8 cellular contexts compared by ENCODE assay signal in genomic region chr2:74527741-74528140, GRCh38. TPM values are rescaled to one million over a fixed set of nuclear protein-coding genes. Genes with fewer than 3 reads are reported as not detected.
A peak's percentile ranks its signal among the peaks of the same experiment; 100 is the strongest.
DNase-seq lines count a peak whose midpoint lies in the region; ATAC-seq and TF ChIP-seq lines count a peak whose summit lies in the region.
"Had no signal": no experiment of that assay in that cellular context is flagged by ENCODE, and none has a peak within 500 bp of the region (broad histone marks: within the 10 kb centered on the region; RNA-seq: fewer than 3 reads in every experiment).

No MANE protein-coding gene starts in this region.

- H3K4me3 ChIP-seq in upper lobe of right lung = no peak overlapping the region

- intact Hi-C loops in upper lobe of right lung (cut with DNase I) = no loop called here

- peak overlapping the region; percentile 90 for H3K4me3 Mint-ChIP-seq in activated naive CD4-positive, alpha-beta T cell treated with anti-CD3 and anti-CD28 coated beads, Interleukin-2, amount 50 U/mL, for 24 hours
- peak overlapping the region; percentile 98 for H3K4me3 Mint-ChIP-seq in stimulated activated effector memory CD8-positive, alpha-beta T cell treated with anti-CD3 and anti-CD28 coated beads, Interleukin-12 subunit alpha, Interleukin-12 subunit beta, amount 100 ng/mL, for 72 hours

- H3K27ac Mint-ChIP-seq in activated naive CD4-positive, alpha-beta T cell treated with anti-CD3 and anti-CD28 coated beads, Interleukin-2, amount 50 U/mL, for 24 hours = no peak overlapping the region
- peak overlapping the region; percentile 96 for H3K27ac Mint-ChIP-seq in stimulated activated effector memory CD8-positive, alpha-beta T cell treated with anti-CD3 and anti-CD28 coated beads, Interleukin-12 subunit alpha, Interleukin-12 subunit beta, amount 100 ng/mL, for 72 hours

- H3K4me1 Mint-ChIP-seq in activated naive CD4-positive, alpha-beta T cell treated with anti-CD3 and anti-CD28 coated beads, Interleukin-2, amount 50 U/mL, for 24 hours = peaks cover 36% of the 10 kb centered on the region
- H3K4me1 Mint-ChIP-seq in stimulated activated effector memory CD8-positive, alpha-beta T cell treated with anti-CD3 and anti-CD28 coated beads, Interleukin-12 subunit alpha, Interleukin-12 subunit beta, amount 100 ng/mL, for 72 hours = peaks cover 48% of the 10 kb centered on the region

- peaks cover 24% of the 10 kb centered on the region for H3K4me1 ChIP-seq in upper lobe of right lung

- peaks cover 37% of the 10 kb centered on the region for H3K36me3 Mint-ChIP-seq in activated naive CD4-positive, alpha-beta T cell treated with anti-CD3 and anti-CD28 coated beads, Interleukin-2, amount 50 U/mL, for 24 hours
- H3K36me3 Mint-ChIP-seq in stimulated activated effector memory CD8-positive, alpha-beta T cell treated with anti-CD3 and anti-CD28 coated beads, Interleukin-12 subunit alpha, Interleukin-12 subunit beta, amount 100 ng/mL, for 72 hours = peaks cover 76% of the 10 kb centered on the region

- no peak for DNase-seq in activated naive CD4-positive, alpha-beta T cell (lab: John Stamatoyannopoulos, UW)
- DNase-seq in stimulated activated effector memory CD8-positive, alpha-beta T cell treated with anti-CD3 and anti-CD28 coated beads, Interleukin-12 subunit alpha, Interleukin-12 subunit beta, amount 100 ng/mL, for 72 hours (ENCODE audit: low spot score in 2 of 2) = no peak
- no peak for DNase-seq in upper lobe of right lung
- DNase-seq: head of caudate nucleus; NCI-H1105 treated with DMSO at 0.1 percent for 48 hours; stimulated activated naive CD4-positive, alpha-beta T cell had no signal

- no peak for ATAC-seq in stimulated activated effector memory CD8-positive, alpha-beta T cell treated with anti-CD3 and anti-CD28 coated beads, Interleukin-12 subunit alpha, Interleukin-12 subunit beta, amount 100 ng/mL, for 72 hours
- ATAC-seq in upper lobe of right lung = no peak

- no peaks in the 10 kb centered on the region for H3K9me3 Mint-ChIP-seq in activated naive CD4-positive, alpha-beta T cell treated with anti-CD3 and anti-CD28 coated beads, Interleukin-2, amount 50 U/mL, for 24 hours
- H3K9me3 Mint-ChIP-seq in stimulated activated effector memory CD8-positive, alpha-beta T cell treated with anti-CD3 and anti-CD28 coated beads, Interleukin-12 subunit alpha, Interleukin-12 subunit beta, amount 100 ng/mL, for 72 hours = no peaks in the 10 kb centered on the region

- no peak for TF ChIP-seq CTCF in upper lobe of right lung (IDR thresholded peaks at IDR 0.05)

- H3K9me3 ChIP-seq in upper lobe of right lung = no peaks in the 10 kb centered on the region

- no peaks in the 10 kb centered on the region for H3K27me3 Mint-ChIP-seq in activated naive CD4-positive, alpha-beta T cell treated with anti-CD3 and anti-CD28 coated beads, Interleukin-2, amount 50 U/mL, for 24 hours

- no peaks in the 10 kb centered on the region for H3K27me3 ChIP-seq in upper lobe of right lung

- H3K27ac ChIP-seq in upper lobe of right lung = no peak overlapping the region
- H3K27ac ChIP-seq: parathyroid adenoma had no signal

- peaks cover 28% of the 10 kb centered on the region for H3K36me3 ChIP-seq in upper lobe of right lung

RNA-seq across cellular contexts. Expression of gene DQX1, which starts 1.7 kb away (rescaled TPM):
- not detected for total RNA-seq in upper lobe of right lung

RNA-seq across cellular contexts. Expression of gene AUP1, which starts 1.8 kb away (rescaled TPM):
- 119 TPM for total RNA-seq in upper lobe of right lung

RNA-seq across cellular contexts. Expression of gene HTRA2, which starts 2.0 kb away (rescaled TPM):
- 31.4 TPM for total RNA-seq in upper lobe of right lung

RNA-seq across cellular contexts. Expression of gene TLX2, which starts 13.5 kb away (rescaled TPM):
- total RNA-seq in upper lobe of right lung = not detected

RNA-seq across cellular contexts. Expression of gene PCGF1, which starts 20.2 kb away (rescaled TPM):
- 30.1 TPM for total RNA-seq in upper lobe of right lung
